24 cellular contexts compared by ENCODE assay signal in genomic region chr6:28756555-28756918, GRCh38.
A peak's percentile ranks its signal among the peaks of the same experiment; 100 is the strongest.
DNase-seq lines count a peak whose midpoint lies in the region; ATAC-seq and TF ChIP-seq lines count a peak whose summit lies in the region.
"Had no signal": no experiment of that assay in that cellular context is flagged by ENCODE, and none has a peak within 500 bp of the region (broad histone marks: within the 10 kb centered on the region; RNA-seq: fewer than 3 reads in every experiment).

No MANE protein-coding gene starts in this region.

- H3K27me3 ChIP-seq in Panc1 (ENCODE audit: control insufficient read depth, insufficient read depth, low read length), result no peaks in the 10 kb centered on the region

- H3K4me1 ChIP-seq in Panc1 (ENCODE audit: control insufficient read depth, insufficient read depth, low read length), result peaks cover 14% of the 10 kb centered on the region

- peak overlapping the region; percentile 72 for H3K27ac ChIP-seq in Panc1 (ENCODE audit: low read length)
- H3K27ac ChIP-seq: GM23248, RWPE1 had no signal

- in situ Hi-C loops in Panc1 (cut with HindIII; ENCODE audit: low pct_unique_long_range_greater_than_20kb, low sequenced_read_pairs), result no loop called here

- 0 out of 2 replicates have a peak, but pooled peaks have one; percentile 2 for ATAC-seq in Panc1
- no peak for ATAC-seq in HG02623 (IDR thresholded peaks at IDR 0.05; ENCODE audit: unreplicated experiment)
- ATAC-seq: CD8-positive, alpha-beta T cell had no signal

- H3K9me3 ChIP-seq in Panc1 (ENCODE audit: control insufficient read depth, insufficient read depth, low read depth, low read length), result no peaks in the 10 kb centered on the region
- H3K9me3 ChIP-seq: SK-N-SH had no signal

- CTCF ChIA-PET in Panc1 (lab: Charles Lee), result no interaction called here

- no peak for TF ChIP-seq CTCF in Panc1 (IDR thresholded peaks at IDR 0.05)

- BruUV-seq in Panc1 (replicated peaks; lab: Mats Ljungman, UMichigan), result no TSS peak

- H3K4me3 ChIP-seq in Panc1 (ENCODE audit: low read depth in 2 of 2, low read length in 2 of 2), result peak overlapping the region; percentile 52 to 84
- H3K4me3 ChIP-seq: GM23248 had no signal

- intact Hi-C loops in Panc1 (cut with micrococcal nuclease; ENCODE audit: unreplicated experiment), result loop anchor here (5.0 kb wide), 1 partner anchor 36 kb away; no protein-coding TSS in a partner anchor

- POLR2A ChIA-PET in Panc1 (lab: Charles Lee), result no interaction called here

- H3K36me3 ChIP-seq in Panc1 (ENCODE audit: control insufficient read depth, insufficient read depth, low read length), result no peaks in the 10 kb centered on the region

- DNase-seq in DMS114 treated with DMSO at 0.1 percent for 48 hours (lab: John Stamatoyannopoulos, UW; ENCODE audit: unreplicated experiment), result peak; percentile 43
- DNase-seq in HT-29 (ENCODE audit: low spot score), result peak; percentile 23
- DNase-seq in Panc1 (ENCODE audit: low read depth, low spot score), result peak; percentile 47
- peak; percentile 66 for DNase-seq in islet precursor cell
- no peak for DNase-seq in DMS79 treated with DMSO at 0.1 percent for 48 hours (lab: John Stamatoyannopoulos, UW)
- DNase-seq in SIG-M5 treated with dmso at 0.1 percent for 504 hours (lab: John Stamatoyannopoulos, UW; ENCODE audit: unreplicated experiment), result no peak
- DNase-seq: ACHN; AML-193; C1 segment of cervical spinal cord; CD8-positive, alpha-beta T cell; GM23248; HCEC 1CT; KG1; MV-4-11; NCI-H1105 treated with DMSO at 0.1 percent for 48 hours; NCI-H2029 treated with DMSO at 0.1 percent for 48 hours; NCI-H226; NCI-H510A treated with DMSO at 0.1 percent for 48 hours; NCI-H774; SHP77 treated with DMSO at 0.1 percent for 48 hours; SK-N-SH; T-helper 2 cell had no signal

Comparison
In these comparisons a context has a peak if more than half of its experiments do, and no peak if none do; other contexts are left out.
1. DNase-seq: peak in DMS114 treated with DMSO at 0.1 percent for 48 hours (single experiment), HT-29 (single experiment), Panc1 (single experiment) and islet precursor cell (single experiment); none in DMS79 treated with DMSO at 0.1 percent for 48 hours (single experiment) and SIG-M5 treated with dmso at 0.1 percent for 504 hours (single experiment).